In the genomic region with DNA sequence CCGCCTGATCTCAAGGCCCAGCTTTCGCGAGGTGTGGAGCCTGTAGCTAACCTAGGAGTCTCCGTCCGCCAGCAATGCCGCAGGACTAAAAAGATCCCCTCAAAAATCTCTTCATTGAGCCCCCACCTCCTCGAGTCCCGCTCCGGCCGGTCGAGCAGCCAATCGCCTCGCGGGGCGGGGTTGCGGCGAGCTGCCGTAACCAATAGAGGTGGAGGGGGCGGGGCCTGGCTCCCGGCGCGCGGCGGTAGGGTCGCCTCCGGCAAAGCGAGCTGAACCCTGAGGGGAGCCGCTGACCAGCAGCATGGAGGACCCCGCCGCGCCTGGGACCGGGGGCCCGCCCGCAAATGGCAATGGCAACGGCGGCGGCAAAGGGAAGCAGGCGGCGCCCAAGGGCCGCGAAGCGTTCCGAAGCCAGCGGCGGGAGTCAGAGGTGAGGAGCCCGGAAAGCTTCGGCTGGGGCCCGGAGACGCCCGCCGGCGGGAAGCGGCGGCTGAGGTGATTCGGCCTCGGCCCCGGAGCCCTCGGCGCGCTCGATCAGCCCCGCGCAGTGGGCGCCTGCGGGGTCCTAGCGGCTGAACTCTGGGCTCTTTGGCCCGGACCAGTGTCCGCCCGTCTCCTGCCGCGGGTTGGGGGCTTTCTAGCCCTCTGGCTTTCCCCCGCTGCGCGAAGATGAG, we compare ENCODE assay signal across 8 cellular contexts. TPM values are rescaled to one million over a fixed set of nuclear protein-coding genes. Genes with fewer than 3 reads are reported as not detected.
DNase-seq lines count a peak whose midpoint lies in the region; ATAC-seq and TF ChIP-seq lines count a peak whose summit lies in the region.

A gene with protein sequence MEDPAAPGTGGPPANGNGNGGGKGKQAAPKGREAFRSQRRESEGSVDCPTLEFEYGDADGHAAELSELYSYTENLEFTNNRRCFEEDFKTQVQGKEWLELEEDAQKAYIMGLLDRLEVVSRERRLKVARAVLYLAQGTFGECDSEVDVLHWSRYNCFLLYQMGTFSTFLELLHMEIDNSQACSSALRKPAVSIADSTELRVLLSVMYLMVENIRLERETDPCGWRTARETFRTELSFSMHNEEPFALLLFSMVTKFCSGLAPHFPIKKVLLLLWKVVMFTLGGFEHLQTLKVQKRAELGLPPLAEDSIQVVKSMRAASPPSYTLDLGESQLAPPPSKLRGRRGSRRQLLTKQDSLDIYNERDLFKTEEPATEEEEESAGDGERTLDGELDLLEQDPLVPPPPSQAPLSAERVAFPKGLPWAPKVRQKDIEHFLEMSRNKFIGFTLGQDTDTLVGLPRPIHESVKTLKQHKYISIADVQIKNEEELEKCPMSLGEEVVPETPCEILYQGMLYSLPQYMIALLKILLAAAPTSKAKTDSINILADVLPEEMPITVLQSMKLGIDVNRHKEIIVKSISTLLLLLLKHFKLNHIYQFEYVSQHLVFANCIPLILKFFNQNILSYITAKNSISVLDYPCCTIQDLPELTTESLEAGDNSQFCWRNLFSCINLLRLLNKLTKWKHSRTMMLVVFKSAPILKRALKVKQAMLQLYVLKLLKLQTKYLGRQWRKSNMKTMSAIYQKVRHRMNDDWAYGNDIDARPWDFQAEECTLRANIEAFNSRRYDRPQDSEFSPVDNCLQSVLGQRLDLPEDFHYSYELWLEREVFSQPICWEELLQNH (plus strand): TSS at position 261 of the 674 bp plus-strand sequence. CDS start 41 bp downstream, at position 302.

- H3K27me3 ChIP-seq in colonic mucosa = no peaks in the 10 kb centered on the region

- DNase-seq in NCI-H524 (lab: John Stamatoyannopoulos, UW) (peak; percentile 60 to 90), colonic mucosa (peak; percentile 96), left lobe of liver (ENCODE audit: low spot score) (peak; percentile 93)
- peak; percentile 88 for DNase-seq in activated CD4-positive, alpha-beta T cell treated with anti-CD3 and anti-CD28 coated beads for 4 hours
- peak; percentile 95 to 97 for DNase-seq in stimulated activated CD4-positive, alpha-beta T cell treated with anti-CD3 and anti-CD28 coated beads, Interleukin-2, amount 100 ng/mL, for 24 hours

- no peaks in the 10 kb centered on the region for H3K36me3 ChIP-seq in colonic mucosa

- TF ChIP-seq CTCF in C4-2B (conservative IDR thresholded peaks at IDR 0.05) = 0 out of 2 replicates have a peak, but pooled peaks have one; percentile 2
- no peak for TF ChIP-seq CTCF in colonic mucosa (IDR thresholded peaks at IDR 0.05)

- ATAC-seq in GM19328 (IDR thresholded peaks at IDR 0.05; ENCODE audit: unreplicated experiment) (peak; percentile 98), HG03460 (IDR thresholded peaks at IDR 0.05; ENCODE audit: unreplicated experiment) (peak; percentile 97), left lobe of liver (peak; percentile 99)

- peak within 1 kb of the TSS; percentile 67 to 73 for H3K9ac ChIP-seq in colonic mucosa (ENCODE audit: low read depth in 2 of 2, low read length in 2 of 2)

- H3K9me3 ChIP-seq in colonic mucosa = no peaks in the 10 kb centered on the region

- H3K27ac ChIP-seq in C4-2B = peak within 1 kb of the TSS; percentile 63
- H3K27ac ChIP-seq in colonic mucosa = peak within 1 kb of the TSS; percentile 5

- no peaks in the 10 kb centered on the region for H3K4me1 ChIP-seq in colonic mucosa

- intact Hi-C loops in colonic mucosa (cut with DNase I) = no loop called here

- peak within 1 kb of the TSS; percentile 97 for H3K4me3 ChIP-seq in colonic mucosa

RNA-seq across cellular contexts. Expression of the gene that starts here (rescaled TPM):
- total RNA-seq in colonic mucosa (1 to 10 TPM; 1.9 to 4.7 TPM), left lobe of liver (0.96 TPM)

Comparison
In these comparisons a context has a peak if more than half of its experiments do, and no peak if none do; other contexts are left out.
1. Peak in every context shown above with its lines: DNase-seq, ATAC-seq, H3K4me3 ChIP-seq and H3K27ac ChIP-seq.
2. Peak in DNase-seq and ATAC-seq in left lobe of liver; RNA of the gene not detected or under 1 TPM.